In genomic region chr2:158381978-158382377, GRCh38 we compare ENCODE assay signal across 28 cellular contexts.
"Had no signal": no experiment of that assay in that cellular context is flagged by ENCODE, and none has a peak within 500 bp of the region (broad histone marks: within the 10 kb centered on the region; RNA-seq: fewer than 3 reads in every experiment).

No MANE protein-coding gene starts in this region.

- H3K36me3 ChIP-seq: colonic mucosa, esophagus muscularis mucosa, esophagus squamous epithelium, gastrocnemius medialis, gastroesophageal sphincter, heart left ventricle, heart right ventricle had no signal

- H3K9me3 ChIP-seq: colonic mucosa, esophagus squamous epithelium, gastrocnemius medialis had no signal

- DNase-seq: colonic mucosa; cortex of kidney; dermis blood vessel endothelial cell; dorsolateral prefrontal cortex; effector CD4-positive, alpha-beta T cell; effector CD8-positive, alpha-beta T cell; effector memory CD4-positive, alpha-beta T cell; effector memory CD8-positive, alpha-beta T cell; endodermal cell; erythroblast; esophagus squamous epithelium; foreskin fibroblast; foreskin keratinocyte; foreskin melanocyte; gastrocnemius medialis; glutamatergic neuron; head of caudate nucleus; heart left ventricle; heart right ventricle had no signal

- H3K4me3 ChIP-seq: colonic mucosa, coronary artery, dorsolateral prefrontal cortex, esophagus muscularis mucosa, esophagus squamous epithelium, gastrocnemius medialis, gastroesophageal sphincter, heart left ventricle, heart right ventricle had no signal

- H3K27ac ChIP-seq: colonic mucosa, coronary artery, dorsolateral prefrontal cortex, epithelial cell of prostate, esophagus muscularis mucosa, esophagus squamous epithelium, foreskin keratinocyte, gastrocnemius medialis, gastroesophageal sphincter, heart left ventricle, heart right ventricle had no signal

- H3K27me3 ChIP-seq: colonic mucosa, dorsolateral prefrontal cortex, esophagus muscularis mucosa, esophagus squamous epithelium, gastrocnemius medialis, gastroesophageal sphincter, heart left ventricle, heart right ventricle had no signal

- H3K4me1 ChIP-seq: colonic mucosa, esophagus muscularis mucosa, esophagus squamous epithelium, foreskin keratinocyte, gastrocnemius medialis, gastroesophageal sphincter, heart left ventricle, heart right ventricle had no signal

- ATAC-seq: effector memory CD8-positive, alpha-beta T cell; esophagus mucosa; gastrocnemius medialis; gastroesophageal sphincter; heart left ventricle; heart right ventricle had no signal

- FAIRE-seq: colon, endometrium, endothelial cell of umbilical vein, frontal cortex had no signal
